ENCODE assay signal across 1 cellular context in the genomic region with DNA sequence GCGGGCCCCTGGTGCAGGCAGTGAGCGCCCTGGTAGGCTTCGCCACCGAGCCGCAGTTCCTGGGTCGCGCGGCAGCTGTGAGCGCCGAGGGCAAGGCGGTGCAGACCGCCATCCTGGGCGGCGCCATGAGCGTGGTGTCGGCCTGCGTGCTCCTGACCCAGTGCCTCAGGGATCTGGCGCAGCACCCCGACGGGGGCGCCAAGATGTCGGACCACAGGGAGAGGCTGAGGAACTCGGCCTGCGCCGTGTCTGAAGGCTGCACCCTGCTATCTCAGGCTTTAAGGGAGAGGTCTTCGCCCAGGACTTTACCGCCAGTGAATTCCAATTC.
TF ChIP-seq lines count a peak whose summit lies in the region.

No MANE protein-coding gene starts in this region.

TF ChIP-seq in GM12878, 131 proteins besides CTCF, POLR2A, EP300 and RAD21:
- TF ChIP-seq GABPA (IDR thresholded peaks at IDR 0.05; ENCODE audit: low read depth), result no peak
- no peak for TF ChIP-seq CEBPB (IDR thresholded peaks at IDR 0.05; ENCODE audit: borderline replicate concordance in 1 of 2, low read depth in 2 of 2, low read length in 2 of 2)
- no peak for TF ChIP-seq NRF1 (conservative IDR thresholded peaks at IDR 0.05; ENCODE audit: low read depth, low read length)
- no peak for TF ChIP-seq CEBPZ (IDR thresholded peaks at IDR 0.05; ENCODE audit: low read depth, low read length)
- no peak for TF ChIP-seq PML (IDR thresholded peaks at IDR 0.05; ENCODE audit: low read length)
- no peak for TF ChIP-seq CBX3 (IDR thresholded peaks at IDR 0.05; ENCODE audit: borderline replicate concordance, low read depth)
- no peak for TF ChIP-seq MYB (IDR thresholded peaks at IDR 0.05; ENCODE audit: borderline replicate concordance, low read depth, low read length)
- TF ChIP-seq, protein P1, sequence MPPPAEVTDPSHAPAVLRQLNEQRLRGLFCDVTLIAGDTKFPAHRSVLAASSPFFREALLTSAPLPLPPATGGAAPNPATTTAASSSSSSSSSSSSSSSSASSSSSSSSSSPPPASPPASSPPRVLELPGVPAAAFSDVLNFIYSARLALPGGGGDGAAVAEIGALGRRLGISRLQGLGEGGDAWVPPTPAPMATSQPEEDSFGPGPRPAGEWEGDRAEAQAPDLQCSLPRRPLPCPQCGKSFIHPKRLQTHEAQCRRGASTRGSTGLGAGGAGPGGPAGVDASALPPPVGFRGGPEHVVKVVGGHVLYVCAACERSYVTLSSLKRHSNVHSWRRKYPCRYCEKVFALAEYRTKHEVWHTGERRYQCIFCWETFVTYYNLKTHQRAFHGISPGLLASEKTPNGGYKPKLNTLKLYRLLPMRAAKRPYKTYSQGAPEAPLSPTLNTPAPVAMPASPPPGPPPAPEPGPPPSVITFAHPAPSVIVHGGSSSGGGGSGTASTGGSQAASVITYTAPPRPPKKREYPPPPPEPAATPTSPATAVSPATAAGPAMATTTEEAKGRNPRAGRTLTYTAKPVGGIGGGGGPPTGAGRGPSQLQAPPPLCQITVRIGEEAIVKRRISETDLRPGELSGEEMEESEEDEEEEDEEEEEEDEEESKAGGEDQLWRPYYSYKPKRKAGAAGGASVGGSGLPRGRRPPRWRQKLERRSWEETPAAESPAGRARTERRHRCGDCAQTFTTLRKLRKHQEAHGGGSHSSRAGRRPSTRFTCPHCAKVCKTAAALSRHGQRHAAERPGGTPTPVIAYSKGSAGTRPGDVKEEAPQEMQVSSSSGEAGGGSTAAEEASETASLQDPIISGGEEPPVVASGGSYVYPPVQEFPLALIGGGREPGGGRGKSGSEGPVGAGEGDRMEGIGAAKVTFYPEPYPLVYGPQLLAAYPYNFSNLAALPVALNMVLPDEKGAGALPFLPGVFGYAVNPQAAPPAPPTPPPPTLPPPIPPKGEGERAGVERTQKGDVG (CRISPR knock-in tag; IDR thresholded peaks at IDR 0.05), result no peak
- TF ChIP-seq ZNF217 (IDR thresholded peaks at IDR 0.05), result no peak
- no peak for TF ChIP-seq IKZF2 (IDR thresholded peaks at IDR 0.05)
- TF ChIP-seq, protein P2, sequence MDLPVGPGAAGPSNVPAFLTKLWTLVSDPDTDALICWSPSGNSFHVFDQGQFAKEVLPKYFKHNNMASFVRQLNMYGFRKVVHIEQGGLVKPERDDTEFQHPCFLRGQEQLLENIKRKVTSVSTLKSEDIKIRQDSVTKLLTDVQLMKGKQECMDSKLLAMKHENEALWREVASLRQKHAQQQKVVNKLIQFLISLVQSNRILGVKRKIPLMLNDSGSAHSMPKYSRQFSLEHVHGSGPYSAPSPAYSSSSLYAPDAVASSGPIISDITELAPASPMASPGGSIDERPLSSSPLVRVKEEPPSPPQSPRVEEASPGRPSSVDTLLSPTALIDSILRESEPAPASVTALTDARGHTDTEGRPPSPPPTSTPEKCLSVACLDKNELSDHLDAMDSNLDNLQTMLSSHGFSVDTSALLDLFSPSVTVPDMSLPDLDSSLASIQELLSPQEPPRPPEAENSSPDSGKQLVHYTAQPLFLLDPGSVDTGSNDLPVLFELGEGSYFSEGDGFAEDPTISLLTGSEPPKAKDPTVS (IDR thresholded peaks at IDR 0.05; ENCODE audit: low read depth, low read length), result no peak
- no peak for TF ChIP-seq CBX5 (IDR thresholded peaks at IDR 0.05; ENCODE audit: low read depth)
- no peak for TF ChIP-seq CHD2 (IDR thresholded peaks at IDR 0.05; ENCODE audit: borderline replicate concordance, low read depth, low read length)
- TF ChIP-seq KDM1A (IDR thresholded peaks at IDR 0.05; ENCODE audit: borderline replicate concordance), result no peak
- no peak for TF ChIP-seq MXI1 (IDR thresholded peaks at IDR 0.05; ENCODE audit: low read depth, low read length)
- no peak for TF ChIP-seq EED (IDR thresholded peaks at IDR 0.05; ENCODE audit: low read depth)
- TF ChIP-seq SMAD1 (IDR thresholded peaks at IDR 0.05; ENCODE audit: low read depth, partially characterized antibody), result no peak
- TF ChIP-seq ZNF207 (IDR thresholded peaks at IDR 0.05; ENCODE audit: borderline replicate concordance), result no peak
- TF ChIP-seq ZBTB11 (CRISPR knock-in tag; IDR thresholded peaks at IDR 0.05), result no peak
- TF ChIP-seq HDAC2 (IDR thresholded peaks at IDR 0.05), result no peak
